Comparison of ENCODE assay signal across 8 cellular contexts in genomic region chr17:2101448-2102257, GRCh38. TPM values are rescaled to one million over a fixed set of nuclear protein-coding genes. Genes with fewer than 3 reads are reported as not detected.
DNase-seq lines count a peak whose midpoint lies in the region; ATAC-seq and TF ChIP-seq lines count a peak whose summit lies in the region.

No MANE protein-coding gene starts in this region.

- TF ChIP-seq CTCF in epithelial cell of proximal tubule (conservative IDR thresholded peaks at IDR 0.05; ENCODE audit: low read depth, low read length), result no peak

- 35% methylated on average over 15 of the region's 15 CpGs for WGBS in thymus

- ATAC-seq in HG03095 (IDR thresholded peaks at IDR 0.05; ENCODE audit: unreplicated experiment), result no peak

- DNase-seq in SIG-M5 treated with dmso at 0.1 percent for 504 hours (lab: John Stamatoyannopoulos, UW; ENCODE audit: unreplicated experiment), result peak; percentile 58
- DNase-seq in SIG-M5 (lab: John Stamatoyannopoulos, UW), result no peak
- DNase-seq in activated CD4-positive, alpha-beta T cell treated with anti-CD3 and anti-CD28 coated beads for 48 hours, result peak; percentile 73
- DNase-seq in epithelial cell of proximal tubule (ENCODE audit: low read depth), result peak; percentile 91
- DNase-seq in ecto neural progenitor cell (ENCODE audit: low spot score), result no peak
- DNase-seq in cerebellar nuclear complex (lab: John Stamatoyannopoulos, UW), result no peak

- H3K27ac ChIP-seq in thymus (ENCODE audit: low read depth), result peak overlapping the region; percentile 3

- no peaks in the 10 kb centered on the region for H3K27me3 ChIP-seq in thymus (ENCODE audit: control insufficient read depth, insufficient read depth)

- no peak overlapping the region for H3K4me3 ChIP-seq in epithelial cell of proximal tubule (ENCODE audit: low read depth, low read length)
- no peak overlapping the region for H3K4me3 ChIP-seq in thymus (ENCODE audit: low read length)

- H3K36me3 ChIP-seq in thymus (ENCODE audit: control insufficient read depth, insufficient read depth), result peaks cover 9% of the 10 kb centered on the region

- H3K9me3 ChIP-seq in thymus (ENCODE audit: control insufficient read depth), result no peaks in the 10 kb centered on the region

- no peaks in the 10 kb centered on the region for H3K4me1 ChIP-seq in thymus (ENCODE audit: control insufficient read depth, insufficient read depth, low read length)

RNA-seq across cellular contexts. Expression of gene HIC1, which starts 46.8 kb away (rescaled TPM):
- total RNA-seq in epithelial cell of proximal tubule, result 2.7 and 4.1 TPM in 2 replicates
- polyA plus RNA-seq in thymus, result 4.2 TPM

RNA-seq across cellular contexts. Expression of gene OVCA2, which starts 59.8 kb away (rescaled TPM):
- 55.4 and 60.9 TPM in 2 replicates for total RNA-seq in epithelial cell of proximal tubule
- polyA plus RNA-seq in thymus, result 81.8 TPM

Comparison
In these comparisons a context has a peak if more than half of its experiments do, and no peak if none do; other contexts are left out.
1. DNase-seq: peak in SIG-M5 treated with dmso at 0.1 percent for 504 hours (single experiment), activated CD4-positive, alpha-beta T cell treated with anti-CD3 and anti-CD28 coated beads for 48 hours (single experiment) and epithelial cell of proximal tubule (single experiment); none in SIG-M5 (single experiment), ecto neural progenitor cell (single experiment) and cerebellar nuclear complex (0 of 2).